In genomic region chr18:371616-371998, GRCh38 we compare ENCODE assay signal across 20 cellular contexts.
DNase-seq lines count a peak whose midpoint lies in the region; ATAC-seq, FAIRE-seq and TF ChIP-seq lines count a peak whose summit lies in the region.
"Had no signal": no experiment of that assay in that cellular context is flagged by ENCODE, and none has a peak within 500 bp of the region (broad histone marks: within the 10 kb centered on the region; RNA-seq: fewer than 3 reads in every experiment).

No MANE protein-coding gene starts in this region.

- DNase-seq in GM12891 (ENCODE audit: insufficient read length, low spot score) (no peak), hepatocyte (ENCODE audit: low spot score) (no peak), stomach (no peak), NCI-H187 treated with DMSO at 0.1 percent for 48 hours (lab: John Stamatoyannopoulos, UW) (no peak), endodermal cell (no peak)
- DNase-seq: activated CD4-positive, alpha-beta T cell treated with anti-CD3 and anti-CD28 coated beads for 1 hour; AML-193; central memory CD4-positive, alpha-beta T cell; Karpas-422; kidney glomerular epithelial cell; NCI-H1694 treated with DMSO at 0.1 percent for 48 hours; NCI-H69; Peyer's patch; stimulated activated naive CD4-positive, alpha-beta T cell treated with Interleukin-2 at 50 U/mL for 16 hours had no signal

- H3K36me3 Mint-ChIP-seq in brain (no peaks in the 10 kb centered on the region), endodermal cell (ENCODE audit: low read depth) (peaks cover 4% of the 10 kb centered on the region)
- H3K36me3 Mint-ChIP-seq: activated naive CD4-positive, alpha-beta T cell treated with anti-CD3 and anti-CD28 coated beads, Interleukin-2, amount 50 U/mL, for 72 hours had no signal

- H3K36me3 ChIP-seq in hepatocyte (replicated peaks; ENCODE audit: insufficient read depth, low read depth), result no peaks in the 10 kb centered on the region
- no peaks in the 10 kb centered on the region for H3K36me3 ChIP-seq in stomach
- peaks cover 68% of the 10 kb centered on the region for H3K36me3 ChIP-seq in endodermal cell (ENCODE audit: control insufficient read depth, insufficient read depth, low read length)
- H3K36me3 ChIP-seq: Peyer's patch had no signal

- intact Hi-C loops in stomach (cut with DNase I; ENCODE audit: low total_unique reads), result no loop called here

- H3K9me3 ChIP-seq in hepatocyte (ENCODE audit: low read depth) (no peaks in the 10 kb centered on the region), stomach (no peaks in the 10 kb centered on the region), endodermal cell (ENCODE audit: control insufficient read depth, low read length) (no peaks in the 10 kb centered on the region)
- H3K9me3 ChIP-seq: Peyer's patch had no signal

- H3K27ac ChIP-seq in hepatocyte (peak overlapping the region; percentile 68), stomach (peak overlapping the region in 3 of 5 donors; percentile 18 to 49 (median 30)), endodermal cell (ENCODE audit: low read depth, low read length) (no peak overlapping the region)

- no peak overlapping the region for H2AFZ ChIP-seq in hepatocyte

- H3K4me3 ChIP-seq in hepatocyte (no peak overlapping the region), stomach (no peak overlapping the region), endodermal cell (ENCODE audit: low read length) (no peak overlapping the region)
- H3K4me3 ChIP-seq: Peyer's patch had no signal

- no peak overlapping the region for H3K4me3 Mint-ChIP-seq in brain
- no peak overlapping the region for H3K4me3 Mint-ChIP-seq in endodermal cell
- H3K4me3 Mint-ChIP-seq: T-helper 1 cell treated with Interleukin-12 subunit alpha and Interleukin-12 subunit beta and Interleukin-4 antibody, amounts not matched to agents 30 μg/mL and 1 μg/mL, for 36 hours had no signal

- H3K4me1 ChIP-seq in hepatocyte (ENCODE audit: insufficient read depth), result peaks cover 17% of the 10 kb centered on the region
- peaks cover 8 to 43% (median 26%) of the 10 kb centered on the region in 4 donors for H3K4me1 ChIP-seq in stomach
- H3K4me1 ChIP-seq in endodermal cell (ENCODE audit: control insufficient read depth, insufficient read depth, low read length), result peaks cover 24% of the 10 kb centered on the region

- H3K9ac ChIP-seq in endodermal cell (ENCODE audit: extremely low read depth, low read length, poor library complexity, severe bottlenecking), result no peak overlapping the region

- TF ChIP-seq EP300 in stomach (IDR thresholded peaks at IDR 0.05), result no peak

- no peak for ATAC-seq in GM18517 (IDR thresholded peaks at IDR 0.05; ENCODE audit: unreplicated experiment)
- ATAC-seq in HG02885 (IDR thresholded peaks at IDR 0.05; ENCODE audit: poor library complexity, unreplicated experiment), result no peak
- ATAC-seq: activated naive CD4-positive, alpha-beta T cell treated with anti-CD3 and anti-CD28 coated beads, Interleukin-2, amount 50 U/mL, for 72 hours had no signal

- TF ChIP-seq POLR2A in GM12891 (IDR thresholded peaks at IDR 0.05; ENCODE audit: low read depth, low read length) (no peak), stomach (IDR thresholded peaks at IDR 0.05) (no peak)

- H3K9me3 Mint-ChIP-seq in brain, result no peaks in the 10 kb centered on the region
- no peaks in the 10 kb centered on the region for H3K9me3 Mint-ChIP-seq in endodermal cell
- H3K9me3 Mint-ChIP-seq: activated naive CD4-positive, alpha-beta T cell treated with anti-CD3 and anti-CD28 coated beads, Interleukin-2, amount 50 U/mL, for 72 hours; T-helper 1 cell treated with Interleukin-12 subunit alpha and Interleukin-12 subunit beta and Interleukin-4 antibody, amounts not matched to agents 30 μg/mL and 1 μg/mL, for 36 hours had no signal

- TF ChIP-seq CTCF in brain (conservative IDR thresholded peaks at IDR 0.05), result no peak
- TF ChIP-seq CTCF in hepatocyte (IDR thresholded peaks at IDR 0.05; ENCODE audit: poor library complexity), result no peak
- no peak for TF ChIP-seq CTCF in stomach (IDR thresholded peaks at IDR 0.05)
- TF ChIP-seq CTCF in endodermal cell (conservative IDR thresholded peaks at IDR 0.05), result no peak

- 45% methylated on average over 7 of the region's 7 CpGs for WGBS in hepatocyte (ENCODE audit: low lambda C conversion rate, missing lambda C conversion rate)
- 69 to 81% (median 75%) methylated on average over 7 of the region's 7 CpGs for WGBS in stomach, 5 donors
- 86 to 91% methylated on average over 7 of the region's 7 CpGs for WGBS in endodermal cell (ENCODE audit: insufficient coverage in 1 of 2, insufficient read length in 1 of 2), 2 experiments

- peak overlapping the region; percentile 41 for H3K4me2 ChIP-seq in hepatocyte

- H3K79me2 ChIP-seq in hepatocyte, result peaks cover 2% of the 10 kb centered on the region

- H4K20me1 ChIP-seq in hepatocyte (ENCODE audit: insufficient read depth, poor library complexity, severe bottlenecking), result no peaks in the 10 kb centered on the region

- peaks cover 2% of the 10 kb centered on the region for H3K27me3 Mint-ChIP-seq in brain
- H3K27me3 Mint-ChIP-seq in endodermal cell (ENCODE audit: insufficient read depth), result no peaks in the 10 kb centered on the region

- FAIRE-seq in GM12891 (lab: Jason Lieb, UNC), result peak; percentile 13
- FAIRE-seq: endometrium had no signal

- H3K27ac Mint-ChIP-seq in brain (peak overlapping the region in 3 of 5 experiments; percentile 31 to 81 (median 71)), endodermal cell (no peak overlapping the region)
- H3K27ac Mint-ChIP-seq: activated naive CD4-positive, alpha-beta T cell treated with anti-CD3 and anti-CD28 coated beads, Interleukin-2, amount 50 U/mL, for 72 hours; T-helper 1 cell treated with Interleukin-12 subunit alpha and Interleukin-12 subunit beta and Interleukin-4 antibody, amounts not matched to agents 30 μg/mL and 1 μg/mL, for 36 hours had no signal

- H3K27me3 ChIP-seq in hepatocyte, result no peaks in the 10 kb centered on the region
- no peaks in the 10 kb centered on the region for H3K27me3 ChIP-seq in stomach
- no peaks in the 10 kb centered on the region for H3K27me3 ChIP-seq in endodermal cell (ENCODE audit: control insufficient read depth, insufficient read depth, low read length, poor library complexity, severe bottlenecking)
- H3K27me3 ChIP-seq: Peyer's patch had no signal

- H3K9me2 ChIP-seq in hepatocyte (replicated peaks; ENCODE audit: insufficient read depth), result no peaks in the 10 kb centered on the region

- H3K4me1 Mint-ChIP-seq in brain (peaks cover 36% of the 10 kb centered on the region), endodermal cell (peaks cover 6% of the 10 kb centered on the region)

TF ChIP-seq in GM12891, 5 proteins besides CTCF, POLR2A, EP300 and RAD21:
- no peak for TF ChIP-seq SPI1 (IDR thresholded peaks at IDR 0.05; ENCODE audit: low read depth, low read length)
